23 cellular contexts compared by ENCODE assay signal in the genomic region with DNA sequence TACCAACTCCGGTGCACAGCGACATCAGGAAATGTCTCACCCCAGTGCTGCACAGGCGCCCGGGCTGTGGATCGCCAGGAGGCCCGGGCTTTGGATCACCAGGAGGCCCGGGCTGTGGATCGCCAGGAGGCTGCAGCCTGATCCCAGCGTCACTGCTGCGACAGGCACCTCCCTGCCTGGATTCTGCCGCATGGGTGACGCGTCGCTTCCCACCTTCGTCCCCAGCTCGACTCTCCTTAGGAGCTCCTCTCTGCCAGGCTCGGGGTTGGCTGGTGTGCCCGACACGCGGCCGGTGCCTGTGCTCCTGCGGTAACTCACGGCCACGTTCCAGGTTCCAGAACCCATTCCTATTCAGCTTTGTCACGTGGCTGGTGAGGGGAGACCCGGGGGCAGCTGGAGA.
DNase-seq lines count a peak whose midpoint lies in the region; ATAC-seq, FAIRE-seq and TF ChIP-seq lines count a peak whose summit lies in the region.
"Had no signal": no experiment of that assay in that cellular context is flagged by ENCODE, and none has a peak within 500 bp of the region (broad histone marks: within the 10 kb centered on the region; RNA-seq: fewer than 3 reads in every experiment).

No MANE protein-coding gene starts in this region.

- no peaks in the 10 kb centered on the region for H3K9me3 ChIP-seq in K562 (replicated peaks; ENCODE audit: control insufficient read depth, insufficient read depth, low read depth, low read length)
- no peaks in the 10 kb centered on the region for H3K9me3 ChIP-seq in kidney (ENCODE audit: control insufficient read depth in 1 of 2, low read length in 2 of 2)
- H3K9me3 ChIP-seq in CD8-positive, alpha-beta memory T cell (ENCODE audit: low read length) = no peaks in the 10 kb centered on the region
- H3K9me3 ChIP-seq: A549, BE2C had no signal

- no peaks in the 10 kb centered on the region for H3K36me3 ChIP-seq in K562 (ENCODE audit: control insufficient read depth, insufficient read depth, low read length)
- H3K36me3 ChIP-seq in kidney (ENCODE audit: control insufficient read depth in 1 of 2, insufficient read depth in 2 of 2, low read length in 2 of 2) = no peaks in the 10 kb centered on the region
- H3K36me3 ChIP-seq in CD8-positive, alpha-beta memory T cell (ENCODE audit: insufficient read depth, low read length) = no peaks in the 10 kb centered on the region
- H3K36me3 ChIP-seq: BE2C; BLaER1 treated with 17β-estradiol and CSF1 and Interleukin-3, amounts not matched to agents 10 nM and 100 nM had no signal

- H3K4me2 ChIP-seq in K562 (ENCODE audit: insufficient read depth, low read length) = no peak overlapping the region
- H3K4me2 ChIP-seq: A549, GM23338 had no signal

- H3K4me3 ChIP-seq in K562 (no peak overlapping the region), kidney (ENCODE audit: low read length in 2 of 2) (no peak overlapping the region)
- H3K4me3 ChIP-seq in CD8-positive, alpha-beta memory T cell (ENCODE audit: low read length) = no peak overlapping the region
- H3K4me3 ChIP-seq: A549; BLaER1 treated with 17β-estradiol and CSF1 and Interleukin-3, amounts not matched to agents 10 nM and 100 nM; GM23338 had no signal

- DNase-seq in K562 (ENCODE audit: extremely low read depth in 1 of 4, low spot score in 3 of 4) (no peak), kidney (peak; percentile 56), posterior vena cava (ENCODE audit: low spot score) (peak; percentile 63), DMS79 (lab: John Stamatoyannopoulos, UW) (no peak)
- DNase-seq in CD8-positive, alpha-beta memory T cell = no peak
- DNase-seq: 8988T; ACHN; AML-193; BE2C; Calu3; CD4-positive, alpha-beta T cell; COR-L47; DMS53; DND-41; H9 had no signal

- H3K27ac ChIP-seq in K562 (ENCODE audit: extremely low read depth, low read depth, low read length) (no peak overlapping the region), kidney (ENCODE audit: low read depth in 2 of 2, low read length in 2 of 2) (no peak overlapping the region)
- no peak overlapping the region for H3K27ac ChIP-seq in CD8-positive, alpha-beta memory T cell (ENCODE audit: low read depth, low read length)
- H3K27ac ChIP-seq: A549; BLaER1 treated with 17β-estradiol and CSF1 and Interleukin-3, amounts not matched to agents 10 nM and 100 nM had no signal

- in situ Hi-C loops in K562 (cut with MboI) = no loop called here

- POLR2A ChIA-PET in K562 (lab: Yijun Ruan, JAX) = interaction anchor here (0.5 kb wide), 1 partner anchor 9 kb away, joined by 3 read pairs; no protein-coding TSS in a partner anchor
- POLR2A ChIA-PET in CD8-positive, alpha-beta memory T cell (lab: Charles Lee) = no interaction called here

- H3K9me3 Mint-ChIP-seq in CD8-positive, alpha-beta memory T cell = peaks cover 0 to 5% (median 2%) of the 10 kb centered on the region in 5 donors
- H3K9me3 Mint-ChIP-seq: CD4-positive, alpha-beta T cell had no signal

- peaks cover 60 to 83% of the 10 kb centered on the region in 2 experiments for H3K27me3 ChIP-seq in K562 (ENCODE audit: control insufficient read depth in 2 of 2, insufficient read depth in 2 of 2, low read length in 2 of 2)
- no peaks in the 10 kb centered on the region for H3K27me3 ChIP-seq in CD8-positive, alpha-beta memory T cell (ENCODE audit: insufficient read depth, low read length, poor library complexity, severe bottlenecking)
- H3K27me3 ChIP-seq: BE2C; BLaER1 treated with 17β-estradiol and CSF1 and Interleukin-3, amounts not matched to agents 10 nM and 100 nM had no signal

- intact Hi-C loops in K562 (cut with micrococcal nuclease) (no loop called here), kidney (cut with DNase I) (no loop called here), posterior vena cava (cut with DNase I) (no loop called here)

- H3K27me3 Mint-ChIP-seq in CD8-positive, alpha-beta memory T cell = peaks cover 13 to 20% of the 10 kb centered on the region in 2 donors

- no peak for TF ChIP-seq POLR2A in K562 (conservative IDR thresholded peaks at IDR 0.05)

- no TSS peak for BruUV-seq in K562 (replicated peaks; lab: Mats Ljungman, UMichigan)

- H4K20me1 ChIP-seq in K562 (replicated peaks; ENCODE audit: control insufficient read depth, insufficient read depth, low read length) = 0 out of 2 replicates have a peak, but pooled peaks cover 12% of the 10 kb centered on the region
- H4K20me1 ChIP-seq: BLaER1 treated with 17β-estradiol and CSF1 and Interleukin-3, amounts not matched to agents 10 nM and 100 nM had no signal

- ATAC-seq in K562 = peak; percentile 41; the same call in 2 of the 3 replicates
- ATAC-seq in HG02759 (IDR thresholded peaks at IDR 0.05; ENCODE audit: unreplicated experiment) = no peak
- ATAC-seq: A549, GM23338, HCT116 had no signal

- no peak overlapping the region for H3K4me3 Mint-ChIP-seq in CD8-positive, alpha-beta memory T cell
- H3K4me3 Mint-ChIP-seq: CD14-positive monocyte; CD4-positive, alpha-beta T cell; GM23338; H9 had no signal

- 0 out of 4 replicates have a peak overlapping the region, but pooled peaks of 1 of the 2 experiments have one; percentile 13 for H3K9ac ChIP-seq in K562 (ENCODE audit: insufficient read depth in 1 of 2, low read depth in 2 of 2, low read length in 2 of 2)
- no peak overlapping the region for H3K9ac ChIP-seq in kidney (ENCODE audit: low read length in 2 of 2)
- H3K9ac ChIP-seq: BLaER1 treated with 17β-estradiol and CSF1 and Interleukin-3, amounts not matched to agents 10 nM and 100 nM had no signal

- no peak for TF ChIP-seq RAD21 in K562 (CRISPR knock-in tag; conservative IDR thresholded peaks at IDR 0.05 in 1 of 2, IDR thresholded peaks at IDR 0.05 in 1 of 2)

- H2AFZ ChIP-seq in K562 (ENCODE audit: low read depth, low read length) = no peak overlapping the region
- H2AFZ ChIP-seq: GM23338 had no signal

- no peak for TF ChIP-seq CTCF in K562 (IDR thresholded peaks at IDR 0.05 in 2 of 3, conservative IDR thresholded peaks at IDR 0.05 in 1 of 3; ENCODE audit: insufficient read depth in 2 of 3, low read depth in 1 of 3, low read length in 3 of 3)
- no peak for TF ChIP-seq CTCF in kidney (IDR thresholded peaks at IDR 0.05; ENCODE audit: borderline replicate concordance, extremely low read depth, insufficient read depth)

- H3K36me3 Mint-ChIP-seq in CD8-positive, alpha-beta memory T cell = no peaks in the 10 kb centered on the region
- H3K36me3 Mint-ChIP-seq: CD14-positive monocyte had no signal

- no peak for FAIRE-seq in K562 (lab: Jason Lieb, UNC)
- no peak for FAIRE-seq in kidney (lab: Jason Lieb, UNC)
- FAIRE-seq: A549, G401.6, GM12892 had no signal

- CTCF ChIA-PET in K562 (lab: Yijun Ruan, JAX; ENCODE audit: low intra/inter-chr PET ratio) = no interaction called here
- CTCF ChIA-PET in CD8-positive, alpha-beta memory T cell (lab: Charles Lee) = no interaction called here

- TF ChIP-seq EP300 in K562 (IDR thresholded peaks at IDR 0.05; ENCODE audit: low read length) = no peak

- H3K9me1 ChIP-seq in K562 (ENCODE audit: control insufficient read depth, insufficient read depth, low read length) = no peaks in the 10 kb centered on the region

- H3K4me1 ChIP-seq in K562 (replicated peaks in 1 of 2; ENCODE audit: control insufficient read depth in 2 of 2, insufficient read depth in 2 of 2, low read length in 2 of 2) (peaks cover 0 to 5% of the 10 kb centered on the region in 2 experiments; a peak in 1 of 5 replicates), kidney (ENCODE audit: control insufficient read depth in 1 of 2, insufficient read depth in 1 of 2, low read depth in 1 of 2, low read length in 2 of 2) (no peaks in the 10 kb centered on the region)
- H3K4me1 ChIP-seq in CD8-positive, alpha-beta memory T cell (ENCODE audit: insufficient read depth, low read length) = no peaks in the 10 kb centered on the region
- H3K4me1 ChIP-seq: A549, BE2C had no signal

- under 1% methylated on average over 26 of the region's 26 CpGs for WGBS in K562 (ENCODE audit: insufficient coverage, low coverage, missing lambda C conversion rate)

- peaks cover 0 to 4% (median 0%) of the 10 kb centered on the region in 3 donors for H3K4me1 Mint-ChIP-seq in CD8-positive, alpha-beta memory T cell
- H3K4me1 Mint-ChIP-seq: CD14-positive monocyte, GM23338, H9 had no signal

- H3K27ac Mint-ChIP-seq in CD8-positive, alpha-beta memory T cell = peak overlapping the region in 1 of 8 donors; percentile 57
- H3K27ac Mint-ChIP-seq: CD14-positive monocyte; CD4-positive, alpha-beta T cell; GM23338; H9 had no signal

- no peaks in the 10 kb centered on the region for H3K79me2 ChIP-seq in K562 (ENCODE audit: control insufficient read depth, insufficient read depth, low read length)

Comparison
In these comparisons a context has a peak if more than half of its experiments do, and no peak if none do; other contexts are left out.
1. DNase-seq: peak in kidney (single experiment) and posterior vena cava (single experiment); none in K562 (0 of 4), DMS79 (single experiment) and CD8-positive, alpha-beta memory T cell (0 of 5).